7 cellular contexts compared by ENCODE assay signal in the genomic region with DNA sequence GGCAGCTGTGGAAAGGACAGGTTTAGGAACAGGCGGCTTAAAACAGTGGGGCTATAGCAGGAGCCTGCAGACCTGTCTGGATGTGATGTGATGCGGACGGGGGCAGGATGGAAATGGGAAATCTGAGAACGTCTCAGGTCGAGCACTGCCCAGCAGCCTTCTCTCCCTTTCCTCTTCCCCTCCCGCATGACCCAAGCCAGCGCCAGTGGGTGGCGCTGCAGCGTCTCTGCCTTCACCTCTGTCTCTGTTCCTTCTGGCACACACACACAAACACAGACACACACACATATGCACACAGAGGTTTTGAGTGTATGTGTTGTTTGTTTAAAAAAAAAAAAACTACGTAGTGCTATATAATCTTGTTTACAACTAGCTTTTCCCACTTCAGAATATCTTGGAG.
DNase-seq lines count a peak whose midpoint lies in the region; ATAC-seq and TF ChIP-seq lines count a peak whose summit lies in the region.

No MANE protein-coding gene starts in this region.

- H3K4me1 ChIP-seq in Peyer's patch, result no peaks in the 10 kb centered on the region

- no peaks in the 10 kb centered on the region for H3K36me3 Mint-ChIP-seq in activated CD8-positive, alpha-beta memory T cell treated with anti-CD3 and anti-CD28 coated beads, Interleukin-2, amount 10 ng/mL, durations not matched to agents 7 days and 5 days

- no peaks in the 10 kb centered on the region for H3K36me3 ChIP-seq in Peyer's patch

- H3K27ac ChIP-seq in Peyer's patch, result peak overlapping the region in 1 of 4 donors; percentile 42

- H3K9me3 Mint-ChIP-seq in activated CD8-positive, alpha-beta memory T cell treated with anti-CD3 and anti-CD28 coated beads, Interleukin-2, amount 10 ng/mL, durations not matched to agents 7 days and 5 days (ENCODE audit: low read depth), result no peaks in the 10 kb centered on the region

- no peak for DNase-seq in GM10266 (ENCODE audit: extremely low spot score)
- DNase-seq in LNCaP clone FGC (ENCODE audit: low read depth), result peak; percentile 11
- DNase-seq in activated CD8-positive, alpha-beta memory T cell treated with anti-CD3 and anti-CD28 coated beads, Interleukin-2, amount 10 ng/mL, durations not matched to agents 7 days and 5 days, result peak; percentile 46
- DNase-seq in left lobe of liver (ENCODE audit: low spot score), result no peak
- no peak for DNase-seq in Peyer's patch
- DNase-seq in NCI-H2196 (lab: John Stamatoyannopoulos, UW; ENCODE audit: unreplicated experiment), result no peak

- no peak overlapping the region for H3K4me3 ChIP-seq in LNCaP clone FGC (ENCODE audit: low read depth, low read length)
- H3K4me3 ChIP-seq in Peyer's patch, result no peak overlapping the region

- peaks cover 33% of the 10 kb centered on the region for H3K27me3 Mint-ChIP-seq in activated CD8-positive, alpha-beta memory T cell treated with anti-CD3 and anti-CD28 coated beads, Interleukin-2, amount 10 ng/mL, durations not matched to agents 7 days and 5 days

- ATAC-seq in activated CD8-positive, alpha-beta memory T cell treated with anti-CD3 and anti-CD28 coated beads, Interleukin-2, amount 10 ng/mL, durations not matched to agents 7 days and 5 days, result no peak
- ATAC-seq in left lobe of liver (peak; percentile 34), GM21447 (IDR thresholded peaks at IDR 0.05; ENCODE audit: unreplicated experiment) (no peak)

- TF ChIP-seq CTCF in GM10266 (IDR thresholded peaks at IDR 0.05; ENCODE audit: control insufficient read depth, insufficient read depth, low read depth, missing control alignments) (peak; percentile 51), LNCaP clone FGC (IDR thresholded peaks at IDR 0.05; ENCODE audit: control insufficient read depth, extremely low read depth, insufficient read depth) (peak; percentile 57), Peyer's patch (IDR thresholded peaks at IDR 0.05) (peak in 3 of 6 experiments; percentile 17 to 43 (median 21))

- CTCF ChIA-PET in activated CD8-positive, alpha-beta memory T cell treated with anti-CD3 and anti-CD28 coated beads, Interleukin-2, amount 10 ng/mL, durations not matched to agents 7 days and 5 days (lab: Charles Lee), result interaction anchor here (0.7 to 2.4 kb wide), 5 partner anchors 12 to 241 kb away, joined by 3 to 10 read pairs (median 4); no protein-coding TSS in a partner anchor

- H3K27me3 ChIP-seq in Peyer's patch, result no peaks in the 10 kb centered on the region

- no peak for TF ChIP-seq POLR2A in Peyer's patch (IDR thresholded peaks at IDR 0.05)

- no peak overlapping the region for H3K27ac Mint-ChIP-seq in activated CD8-positive, alpha-beta memory T cell treated with anti-CD3 and anti-CD28 coated beads, Interleukin-2, amount 10 ng/mL, durations not matched to agents 7 days and 5 days

- H3K4me3 Mint-ChIP-seq in activated CD8-positive, alpha-beta memory T cell treated with anti-CD3 and anti-CD28 coated beads, Interleukin-2, amount 10 ng/mL, durations not matched to agents 7 days and 5 days, result no peak overlapping the region

- peaks cover 13% of the 10 kb centered on the region for H3K4me1 Mint-ChIP-seq in activated CD8-positive, alpha-beta memory T cell treated with anti-CD3 and anti-CD28 coated beads, Interleukin-2, amount 10 ng/mL, durations not matched to agents 7 days and 5 days

- no peaks in the 10 kb centered on the region for H3K9me3 ChIP-seq in Peyer's patch

Comparison
In these comparisons a context has a peak if more than half of its experiments do, and no peak if none do; other contexts are left out.
1. DNase-seq: peak in LNCaP clone FGC (single experiment) and activated CD8-positive, alpha-beta memory T cell treated with anti-CD3 and anti-CD28 coated beads, Interleukin-2, amount 10 ng/mL, durations not matched to agents 7 days and 5 days (single experiment); none in GM10266 (single experiment), left lobe of liver (single experiment), Peyer's patch (0 of 3) and NCI-H2196 (single experiment).